In the genomic region with DNA sequence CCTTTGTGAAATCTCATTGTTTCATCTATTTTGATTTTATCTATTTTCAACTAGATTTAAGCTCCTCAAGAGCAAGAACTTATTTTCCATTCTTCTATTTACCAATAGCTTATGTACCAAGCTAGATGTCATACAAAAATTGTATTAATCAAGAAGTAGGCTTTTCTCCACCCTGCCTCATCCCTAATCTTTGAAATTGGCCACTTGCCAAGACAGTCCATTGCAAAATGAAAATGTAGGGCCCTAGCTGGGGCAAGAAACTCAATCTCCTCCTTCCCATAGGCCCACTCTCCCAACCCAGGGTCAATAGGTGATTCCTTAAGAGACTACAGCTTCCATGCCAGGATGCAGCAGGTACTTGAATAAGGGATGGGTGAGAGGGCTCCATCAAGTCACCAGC, we compare ENCODE assay signal across 27 cellular contexts. TPM values are rescaled to one million over a fixed set of nuclear protein-coding genes. Genes with fewer than 3 reads are reported as not detected.
DNase-seq lines count a peak whose midpoint lies in the region; ATAC-seq and TF ChIP-seq lines count a peak whose summit lies in the region.
"Had no signal": no experiment of that assay in that cellular context is flagged by ENCODE, and none has a peak within 500 bp of the region (broad histone marks: within the 10 kb centered on the region; RNA-seq: fewer than 3 reads in every experiment).

No MANE protein-coding gene starts in this region.

- H3K4me3 Mint-ChIP-seq in glutamatergic neuron (ENCODE audit: unreplicated experiment) (peak overlapping the region; percentile 63), type B pancreatic cell (peak overlapping the region; percentile 1)
- H3K4me3 Mint-ChIP-seq in activated T-helper 17 cell treated with anti-CD3 and anti-CD28 coated beads, Interleukin-2, amount 50 U/mL, for 72 hours, result no peak overlapping the region

- H3K27me3 ChIP-seq in adipocyte (replicated peaks; ENCODE audit: control insufficient read depth, insufficient read depth, low read length), result no peaks in the 10 kb centered on the region
- H3K27me3 ChIP-seq in effector memory CD4-positive, alpha-beta T cell (replicated peaks; ENCODE audit: control insufficient read depth, insufficient read depth, low read length, poor library complexity, severe bottlenecking), result no peaks in the 10 kb centered on the region
- H3K27me3 ChIP-seq: BE2C, gastroesophageal sphincter, spleen, tibial artery had no signal

- H3K9me3 Mint-ChIP-seq in glutamatergic neuron (ENCODE audit: unreplicated experiment), result peaks cover 12% of the 10 kb centered on the region
- H3K9me3 Mint-ChIP-seq in type B pancreatic cell, result no peaks in the 10 kb centered on the region
- no peaks in the 10 kb centered on the region for H3K9me3 Mint-ChIP-seq in activated T-helper 17 cell treated with anti-CD3 and anti-CD28 coated beads, Interleukin-2, amount 50 U/mL, for 72 hours

- H3K36me3 Mint-ChIP-seq in glutamatergic neuron (ENCODE audit: unreplicated experiment), result no peaks in the 10 kb centered on the region
- no peaks in the 10 kb centered on the region for H3K36me3 Mint-ChIP-seq in type B pancreatic cell
- no peaks in the 10 kb centered on the region for H3K36me3 Mint-ChIP-seq in activated T-helper 17 cell treated with anti-CD3 and anti-CD28 coated beads, Interleukin-2, amount 50 U/mL, for 72 hours (ENCODE audit: low read depth)

- peaks cover 7% of the 10 kb centered on the region for H3K27me3 Mint-ChIP-seq in glutamatergic neuron (ENCODE audit: unreplicated experiment)
- no peaks in the 10 kb centered on the region for H3K27me3 Mint-ChIP-seq in type B pancreatic cell
- peaks cover 14% of the 10 kb centered on the region for H3K27me3 Mint-ChIP-seq in activated T-helper 17 cell treated with anti-CD3 and anti-CD28 coated beads, Interleukin-2, amount 50 U/mL, for 72 hours

- peak overlapping the region; percentile 3 for H3K4me3 ChIP-seq in adipocyte (ENCODE audit: low read length)
- no peak overlapping the region for H3K4me3 ChIP-seq in effector memory CD4-positive, alpha-beta T cell (ENCODE audit: insufficient read depth, low read depth, low read length, poor library complexity, severe bottlenecking)
- H3K4me3 ChIP-seq: gastroesophageal sphincter, lung, spleen, tibial artery had no signal

- peaks cover 59% of the 10 kb centered on the region for H3K4me1 ChIP-seq in adipocyte (ENCODE audit: control insufficient read depth, insufficient read depth, low read length)
- no peaks in the 10 kb centered on the region for H3K4me1 ChIP-seq in effector memory CD4-positive, alpha-beta T cell (ENCODE audit: control insufficient read depth, insufficient read depth, low read length, poor library complexity, severe bottlenecking)

- TF ChIP-seq CTCF in glutamatergic neuron (IDR thresholded peaks at IDR 0.05; ENCODE audit: partially characterized antibody, unreplicated experiment) (no peak), type B pancreatic cell (conservative IDR thresholded peaks at IDR 0.05) (no peak)

- no peak for ATAC-seq in activated T-helper 17 cell treated with anti-CD3 and anti-CD28 coated beads, Interleukin-2, amount 50 U/mL, for 72 hours (replicated peaks)
- ATAC-seq: gastroesophageal sphincter, Right ventricle myocardium inferior had no signal

- H3K27ac ChIP-seq in effector memory CD4-positive, alpha-beta T cell (ENCODE audit: insufficient read depth, low read length, poor library complexity, severe bottlenecking), result no peak overlapping the region
- H3K27ac ChIP-seq: spleen, tibial artery had no signal

- no peaks in the 10 kb centered on the region for H3K36me3 ChIP-seq in adipocyte (ENCODE audit: control insufficient read depth, insufficient read depth, low read length, severe bottlenecking)
- no peaks in the 10 kb centered on the region for H3K36me3 ChIP-seq in effector memory CD4-positive, alpha-beta T cell (ENCODE audit: control insufficient read depth, insufficient read depth, low read length)
- H3K36me3 ChIP-seq: BE2C, gastroesophageal sphincter, spleen, tibial artery had no signal

- no peaks in the 10 kb centered on the region for H3K9me3 ChIP-seq in adipocyte (ENCODE audit: control insufficient read depth, low read length)
- H3K9me3 ChIP-seq in effector memory CD4-positive, alpha-beta T cell (ENCODE audit: control insufficient read depth, low read length), result no peaks in the 10 kb centered on the region
- H3K9me3 ChIP-seq: BE2C, gastroesophageal sphincter, spleen, tibial artery had no signal

- DNase-seq in NCI-H2227 (lab: John Stamatoyannopoulos, UW; ENCODE audit: unreplicated experiment) (peak; percentile 43), NCI-H2227 treated with DMSO at 0.1 percent for 48 hours (lab: John Stamatoyannopoulos, UW) (no peak), adipocyte (ENCODE audit: low read depth) (no peak), glutamatergic neuron (no peak), type B pancreatic cell (ENCODE audit: extremely low spot score, unreplicated experiment) (no peak), NCI-H2196 (lab: John Stamatoyannopoulos, UW; ENCODE audit: unreplicated experiment) (no peak)
- DNase-seq in effector memory CD4-positive, alpha-beta T cell, result no peak
- DNase-seq: activated CD4-positive, alpha-beta T cell treated with anti-CD3 and anti-CD28 coated beads for 1 hour; activated naive CD4-positive, alpha-beta T cell treated with anti-CD3 and anti-CD28 coated beads, Interleukin-2, amount 50 U/mL, for 16 hours; activated T-cell treated with anti-CD3 and anti-CD28 coated beads, Interleukin-2, amount 50 U/mL, for 48 hours; aorta; BE2C; cerebellar nuclear complex; effector CD8-positive, alpha-beta T cell; NCI-H1105 treated with DMSO at 0.1 percent for 48 hours; NCI-H2107; spleen; stimulated activated CD4-positive, alpha-beta T cell treated with anti-CD3 and anti-CD28 coated beads, Interleukin-4, amount 100 ng/mL, for 24 hours; stimulated activated naive CD8-positive, alpha-beta T cell treated with anti-CD3 and anti-CD28 coated beads, Interleukin-15, Interleukin-2, amounts not matched to agents 100 U/mL and 50 U/mL, for 24 hours; SW 1271; tibial artery had no signal

- H3K9ac ChIP-seq in adipocyte (ENCODE audit: low read length), result no peak overlapping the region

- H3K4me1 Mint-ChIP-seq in glutamatergic neuron (ENCODE audit: low read depth, unreplicated experiment), result peaks cover 70% of the 10 kb centered on the region
- peaks cover 40% of the 10 kb centered on the region for H3K4me1 Mint-ChIP-seq in type B pancreatic cell (ENCODE audit: unreplicated experiment)
- no peaks in the 10 kb centered on the region for H3K4me1 Mint-ChIP-seq in activated T-helper 17 cell treated with anti-CD3 and anti-CD28 coated beads, Interleukin-2, amount 50 U/mL, for 72 hours

- H3K27ac Mint-ChIP-seq in glutamatergic neuron (ENCODE audit: unreplicated experiment), result peak overlapping the region; percentile 90
- peak overlapping the region; percentile 25 for H3K27ac Mint-ChIP-seq in type B pancreatic cell
- H3K27ac Mint-ChIP-seq in activated T-helper 17 cell treated with anti-CD3 and anti-CD28 coated beads, Interleukin-2, amount 50 U/mL, for 72 hours, result no peak overlapping the region

RNA-seq across cellular contexts. Expression of a gene that starts 18.1 kb away (rescaled TPM):
- total RNA-seq in glutamatergic neuron (ENCODE audit: unreplicated experiment) (1,225 TPM), type B pancreatic cell (ENCODE audit: low replicate concordance) (463 and 627 TPM in 2 replicates)
- 100 to 1,000 TPM; 243 to 348 TPM for total RNA-seq in activated T-helper 17 cell treated with anti-CD3 and anti-CD28 coated beads, Interleukin-2, amount 50 U/mL, for 72 hours

RNA-seq across cellular contexts. Expression of a gene that starts 39.3 kb away (rescaled TPM):
- total RNA-seq in glutamatergic neuron (ENCODE audit: unreplicated experiment) (1.3 TPM), type B pancreatic cell (ENCODE audit: low replicate concordance) (0.36 TPM in 1 of 2 replicates, not detected in the other)
- under 1 TPM; 0.19 to 0.50 TPM for total RNA-seq in activated T-helper 17 cell treated with anti-CD3 and anti-CD28 coated beads, Interleukin-2, amount 50 U/mL, for 72 hours
- total RNA-seq: Daoy, kidney epithelial cell, Right ventricle myocardium inferior had no signal
